ENCODE assay signal across 10 cellular contexts in genomic region chr2:37768491-37768925, GRCh38.
A peak's percentile ranks its signal among the peaks of the same experiment; 100 is the strongest.
DNase-seq lines count a peak whose midpoint lies in the region; ATAC-seq and TF ChIP-seq lines count a peak whose summit lies in the region.
"Had no signal": no experiment of that assay in that cellular context is flagged by ENCODE, and none has a peak within 500 bp of the region (broad histone marks: within the 10 kb centered on the region; RNA-seq: fewer than 3 reads in every experiment).

No MANE protein-coding gene starts in this region.

- DNase-seq in AG09319 (ENCODE audit: extremely low read depth, low read depth) (peak; percentile 75), MV-4-11 (lab: John Stamatoyannopoulos, UW) (peak; percentile 70), non-pigmented ciliary epithelial cell (ENCODE audit: low read depth) (peak; percentile 88), superior temporal gyrus (ENCODE audit: extremely low spot score) (no peak), NCI-H524 (lab: John Stamatoyannopoulos, UW) (no peak), dorsolateral prefrontal cortex (no peak)
- DNase-seq: NCI-H1694 treated with DMSO at 0.1 percent for 48 hours; stimulated activated CD4-positive, alpha-beta T cell treated with anti-CD3 and anti-CD28 coated beads, Interleukin-4, amount 100 ng/mL, for 1 hour had no signal

- no peaks in the 10 kb centered on the region for H3K36me3 Mint-ChIP-seq in activated T-helper 17 cell treated with anti-CD3 and anti-CD28 coated beads, Interleukin-2, amount 50 U/mL, for 72 hours (ENCODE audit: low read depth)

- no peak for TF ChIP-seq CTCF in AG09319 (IDR thresholded peaks at IDR 0.05; ENCODE audit: low read depth, low read length)
- no peak for TF ChIP-seq CTCF in dorsolateral prefrontal cortex (IDR thresholded peaks at IDR 0.05 in 54 of 56, conservative IDR thresholded peaks at IDR 0.05 in 2 of 56; ENCODE audit: low read depth in 1 of 56, partially characterized antibody in 56 of 56)

- no peak overlapping the region for H3K27ac Mint-ChIP-seq in activated T-helper 17 cell treated with anti-CD3 and anti-CD28 coated beads, Interleukin-2, amount 50 U/mL, for 72 hours

- peak; percentile 38 for ATAC-seq in esophagus mucosa
- no peak for ATAC-seq in activated T-helper 17 cell treated with anti-CD3 and anti-CD28 coated beads, Interleukin-2, amount 50 U/mL, for 72 hours (replicated peaks)

- H3K27me3 ChIP-seq in dorsolateral prefrontal cortex: peaks cover 0 to 2% (median 0%) of the 10 kb centered on the region in 45 donors

- H3K4me3 Mint-ChIP-seq in activated T-helper 17 cell treated with anti-CD3 and anti-CD28 coated beads, Interleukin-2, amount 50 U/mL, for 72 hours: no peak overlapping the region

- peak overlapping the region in 1 of 59 donors; percentile 26 for H3K27ac ChIP-seq in dorsolateral prefrontal cortex

- no peaks in the 10 kb centered on the region for H3K4me1 Mint-ChIP-seq in activated T-helper 17 cell treated with anti-CD3 and anti-CD28 coated beads, Interleukin-2, amount 50 U/mL, for 72 hours

- H3K9me3 Mint-ChIP-seq in activated T-helper 17 cell treated with anti-CD3 and anti-CD28 coated beads, Interleukin-2, amount 50 U/mL, for 72 hours: no peaks in the 10 kb centered on the region

- intact Hi-C loops in dorsolateral prefrontal cortex (cut with DNase I): no loop called here

- H3K4me3 ChIP-seq in dorsolateral prefrontal cortex: no peak overlapping the region

- no peaks in the 10 kb centered on the region for H3K27me3 Mint-ChIP-seq in activated T-helper 17 cell treated with anti-CD3 and anti-CD28 coated beads, Interleukin-2, amount 50 U/mL, for 72 hours

Comparison
In these comparisons a context has a peak if more than half of its experiments do, and no peak if none do; other contexts are left out.
1. DNase-seq: peak in AG09319 (single experiment), MV-4-11 (single experiment) and non-pigmented ciliary epithelial cell (single experiment); none in superior temporal gyrus (single experiment), NCI-H524 (0 of 2) and dorsolateral prefrontal cortex (0 of 10).